In genomic region chr22:30393322-30393680, GRCh38 we compare ENCODE assay signal across 2 cellular contexts.
TF ChIP-seq lines count a peak whose summit lies in the region.

No MANE protein-coding gene starts in this region.

TF ChIP-seq in GM23338, 12 proteins besides CTCF, POLR2A, EP300 and RAD21:
- TF ChIP-seq ZNF331 (CRISPR knock-in tag; IDR thresholded peaks at IDR 0.05; ENCODE audit: low read depth): no peak
- TF ChIP-seq ZNF462 (CRISPR knock-in tag; IDR thresholded peaks at IDR 0.05): no peak
- TF ChIP-seq REST (IDR thresholded peaks at IDR 0.05; ENCODE audit: unreplicated experiment): no peak
- no peak for TF ChIP-seq EZH2 (IDR thresholded peaks at IDR 0.05; ENCODE audit: low read depth, unreplicated experiment)
- no peak for TF ChIP-seq STAT1 (IDR thresholded peaks at IDR 0.05; ENCODE audit: unreplicated experiment)
- TF ChIP-seq CREB1 (CRISPR knock-in tag; IDR thresholded peaks at IDR 0.05; ENCODE audit: low read depth): no peak
- TF ChIP-seq NANOG (IDR thresholded peaks at IDR 0.05; ENCODE audit: borderline replicate concordance): no peak
- no peak for TF ChIP-seq ETS1 (IDR thresholded peaks at IDR 0.05)
- no peak for TF ChIP-seq JUNB (IDR thresholded peaks at IDR 0.05; ENCODE audit: unreplicated experiment)
- TF ChIP-seq EZH2phosphoT487 (IDR thresholded peaks at IDR 0.05; ENCODE audit: unreplicated experiment): no peak

TF ChIP-seq in liver, 16 proteins besides CTCF, POLR2A, EP300 and RAD21:
- TF ChIP-seq SP1 (IDR thresholded peaks at IDR 0.05): no peak
- TF ChIP-seq REST (IDR thresholded peaks at IDR 0.05): no peak
- TF ChIP-seq RXRA (IDR thresholded peaks at IDR 0.05): no peak
- TF ChIP-seq JUND (IDR thresholded peaks at IDR 0.05): no peak
- no peak for TF ChIP-seq MAX (IDR thresholded peaks at IDR 0.05)
- no peak for TF ChIP-seq FOXA2 (IDR thresholded peaks at IDR 0.05)
- no peak for TF ChIP-seq FOXA1 (IDR thresholded peaks at IDR 0.05)
- TF ChIP-seq ZBTB33 (IDR thresholded peaks at IDR 0.05): no peak
TF ChIP-seq in liver: peak in this region for 0.
